In genomic region chr16:27315333-27316037, GRCh38 we compare ENCODE assay signal across 8 cellular contexts. TPM values are rescaled to one million over a fixed set of nuclear protein-coding genes. Genes with fewer than 3 reads are reported as not detected.
DNase-seq lines count a peak whose midpoint lies in the region; ATAC-seq, FAIRE-seq and TF ChIP-seq lines count a peak whose summit lies in the region.

No MANE protein-coding gene starts in this region.

- H3K27me3 ChIP-seq in astrocyte (ENCODE audit: insufficient read depth, low read length) (no peaks in the 10 kb centered on the region), keratinocyte (ENCODE audit: control insufficient read depth, extremely low read depth, insufficient read depth, low read length) (no peaks in the 10 kb centered on the region)

- H3K4me3 ChIP-seq in astrocyte (ENCODE audit: insufficient read depth, low read depth, low read length) (peak overlapping the region; percentile 71), keratinocyte (ENCODE audit: control insufficient read depth in 2 of 3, extremely low read depth in 1 of 3, insufficient read depth in 2 of 3, low read depth in 1 of 3, low read length in 3 of 3) (peak overlapping the region; percentile 80 to 97 (median 91))

- H2AFZ ChIP-seq in astrocyte (ENCODE audit: low read depth, low read length) (no peak overlapping the region), keratinocyte (ENCODE audit: control insufficient read depth, low read length) (no peak overlapping the region)

- H3K9me3 ChIP-seq in astrocyte (ENCODE audit: insufficient read depth, low read depth, low read length) (no peaks in the 10 kb centered on the region), keratinocyte (ENCODE audit: control insufficient read depth, low read depth, low read length) (no peaks in the 10 kb centered on the region)

- peaks cover 2% of the 10 kb centered on the region for H3K9me3 Mint-ChIP-seq in astrocyte (ENCODE audit: unreplicated experiment)

- peak overlapping the region; percentile 94 for H3K4me2 ChIP-seq in astrocyte (ENCODE audit: low read length)
- H3K4me2 ChIP-seq in keratinocyte (ENCODE audit: control insufficient read depth, extremely low read depth, insufficient read depth, low read depth, low read length): peak overlapping the region; percentile 96

- H3K27ac Mint-ChIP-seq in astrocyte (ENCODE audit: unreplicated experiment): no peak overlapping the region

- no peak for ATAC-seq in HG03571 (IDR thresholded peaks at IDR 0.05; ENCODE audit: unreplicated experiment)

- peaks cover 3% of the 10 kb centered on the region for H3K9me1 ChIP-seq in keratinocyte (ENCODE audit: control insufficient read depth, extremely low read depth, insufficient read depth, low read length)

- H3K4me3 Mint-ChIP-seq in astrocyte (ENCODE audit: unreplicated experiment): peak overlapping the region; percentile 66

- H3K4me1 Mint-ChIP-seq in astrocyte (ENCODE audit: low read depth, unreplicated experiment): peaks cover 13% of the 10 kb centered on the region

- H3K27ac ChIP-seq in astrocyte (ENCODE audit: low read depth, low read length) (no peak overlapping the region), keratinocyte (ENCODE audit: control insufficient read depth, insufficient read depth, low read length) (peak overlapping the region; percentile 90)

- H3K9ac ChIP-seq in astrocyte (ENCODE audit: low read length) (peak overlapping the region; percentile 96), keratinocyte (ENCODE audit: control insufficient read depth, extremely low read depth, insufficient read depth, low read length) (peak overlapping the region; percentile 96)

- H3K36me3 ChIP-seq in astrocyte (ENCODE audit: insufficient read depth, low read length) (no peaks in the 10 kb centered on the region), keratinocyte (ENCODE audit: control insufficient read depth in 2 of 2, extremely low read depth in 1 of 2, insufficient read depth in 2 of 2, low read length in 2 of 2) (peaks cover 0 to 8% of the 10 kb centered on the region in 2 experiments)

- dilution Hi-C loops in keratinocyte (cut with MboI; ENCODE audit: extremely low pct_ligation_motif_present, low sequenced_read_pairs): no loop called here

- FAIRE-seq in astrocyte (lab: Jason Lieb, UNC): no peak
- FAIRE-seq in keratinocyte (lab: Jason Lieb, UNC): peak; percentile 90

- H3K27me3 Mint-ChIP-seq in astrocyte (ENCODE audit: low read depth, unreplicated experiment): no peaks in the 10 kb centered on the region

- DNase-seq in GM03348 (ENCODE audit: low spot score) (peak; percentile 41), SIG-M5 (lab: John Stamatoyannopoulos, UW) (peak; percentile 35), astrocyte (ENCODE audit: low read depth) (peak; percentile 62), keratinocyte (ENCODE audit: low read depth, low spot score) (peak; percentile 77), middle frontal gyrus (ENCODE audit: extremely low spot score, low spot score) (no peak)
- peak; percentile 53 for DNase-seq in stimulated activated CD4-positive, alpha-beta T cell treated with anti-CD3 and anti-CD28 coated beads, Interleukin-4, amount 100 ng/mL, for 1 hour
- DNase-seq in NK-92 treated with Interleukin-12 subunit alpha and Interleukin-12 subunit beta, amount 100 ng/mL, for 24 hours (lab: John Stamatoyannopoulos, UW): no peak

- peaks cover 49% of the 10 kb centered on the region for H4K20me1 ChIP-seq in astrocyte (ENCODE audit: insufficient read depth, low read length)
- H4K20me1 ChIP-seq in keratinocyte (ENCODE audit: control insufficient read depth, extremely low read depth, insufficient read depth, low read length): no peaks in the 10 kb centered on the region

- H3K79me2 ChIP-seq in astrocyte (ENCODE audit: insufficient read depth, low read length): peaks cover 63% of the 10 kb centered on the region
- H3K79me2 ChIP-seq in keratinocyte (ENCODE audit: control insufficient read depth, insufficient read depth, low read length): peaks cover 34% of the 10 kb centered on the region

- H3K36me3 Mint-ChIP-seq in astrocyte (ENCODE audit: low read depth, unreplicated experiment): no peaks in the 10 kb centered on the region

- H3K4me1 ChIP-seq in astrocyte (ENCODE audit: insufficient read depth, low read length) (peaks cover 17% of the 10 kb centered on the region), keratinocyte (ENCODE audit: control insufficient read depth, extremely low read depth, insufficient read depth, low read length) (peaks cover 56% of the 10 kb centered on the region)

- TF ChIP-seq CTCF in astrocyte (IDR thresholded peaks at IDR 0.05; ENCODE audit: insufficient read depth, low read depth, low read length) (no peak), keratinocyte (optimal IDR thresholded peaks at IDR 0.05 in 1 of 3, IDR thresholded peaks at IDR 0.05 in 1 of 3, conservative IDR thresholded peaks at IDR 0.05 in 1 of 3; ENCODE audit: extremely low read depth in 1 of 3, insufficient read depth in 2 of 3, low read length in 3 of 3) (peak in 2 of 3 experiments; percentile 24 to 30)

RNA-seq across cellular contexts. Expression of gene IL4R, which starts 1.7 kb away (rescaled TPM):
- 17.5 and 17.6 TPM in 2 replicates for total RNA-seq in astrocyte
- polyA plus RNA-seq in keratinocyte: 60.5 to 79.1 TPM (median 77.8 TPM) in 3 replicates
- 27.2 TPM for polyA plus RNA-seq in keratinocyte (2011; ENCODE audit: low read depth)
- polyA plus RNA-seq in keratinocyte (2011; cell fraction: cytosol; rRNA removed): 31.6 and 39.6 TPM in 2 replicates
- 153 and 169 TPM in 2 replicates for polyA plus RNA-seq in keratinocyte (2011; cell fraction: nucleus; rRNA removed)
- 48.6 and 66.4 TPM in 2 replicates for polyA plus RNA-seq in keratinocyte (2012; ENCODE audit: low replicate concordance)
- polyA minus RNA-seq in keratinocyte: 90.9 to 242 TPM (median 99.7 TPM) in 3 replicates
- polyA minus RNA-seq in keratinocyte (2011; cell fraction: cytosol; rRNA and poly(A)+ RNA removed): 54.3 TPM
- 107 and 118 TPM in 2 replicates for polyA minus RNA-seq in keratinocyte (2011; cell fraction: nucleus; rRNA and poly(A)+ RNA removed)

RNA-seq across cellular contexts. Expression of gene NSMCE1, which starts 46.9 kb away (rescaled TPM):
- 12.1 and 13.9 TPM in 2 replicates for total RNA-seq in astrocyte
- polyA plus RNA-seq in keratinocyte: 54.7 to 59.8 TPM (median 55.9 TPM) in 3 replicates
- polyA plus RNA-seq in keratinocyte (2011; ENCODE audit: low read depth): 118 TPM
- 38.0 and 44.0 TPM in 2 replicates for polyA plus RNA-seq in keratinocyte (2011; cell fraction: cytosol; rRNA removed)
- polyA plus RNA-seq in keratinocyte (2011; cell fraction: nucleus; rRNA removed): 22.4 and 22.7 TPM in 2 replicates
- polyA plus RNA-seq in keratinocyte (2012; ENCODE audit: low replicate concordance): 80.7 and 111 TPM in 2 replicates
- polyA minus RNA-seq in keratinocyte: 45.9 to 271 TPM (median 55.7 TPM) in 3 replicates
- 30.9 TPM for polyA minus RNA-seq in keratinocyte (2011; cell fraction: cytosol; rRNA and poly(A)+ RNA removed)
- 15.0 and 16.2 TPM in 2 replicates for polyA minus RNA-seq in keratinocyte (2011; cell fraction: nucleus; rRNA and poly(A)+ RNA removed)

Comparison
In these comparisons a context has a peak if more than half of its experiments do, and no peak if none do; other contexts are left out.
1. DNase-seq: peak in GM03348 (single experiment), SIG-M5 (single experiment), astrocyte (single experiment), keratinocyte (single experiment) and stimulated activated CD4-positive, alpha-beta T cell treated with anti-CD3 and anti-CD28 coated beads, Interleukin-4, amount 100 ng/mL, for 1 hour (single experiment); none in NK-92 treated with Interleukin-12 subunit alpha and Interleukin-12 subunit beta, amount 100 ng/mL, for 24 hours (single experiment) and middle frontal gyrus (single experiment).